22 cellular contexts compared by ENCODE assay signal in the genomic region with DNA sequence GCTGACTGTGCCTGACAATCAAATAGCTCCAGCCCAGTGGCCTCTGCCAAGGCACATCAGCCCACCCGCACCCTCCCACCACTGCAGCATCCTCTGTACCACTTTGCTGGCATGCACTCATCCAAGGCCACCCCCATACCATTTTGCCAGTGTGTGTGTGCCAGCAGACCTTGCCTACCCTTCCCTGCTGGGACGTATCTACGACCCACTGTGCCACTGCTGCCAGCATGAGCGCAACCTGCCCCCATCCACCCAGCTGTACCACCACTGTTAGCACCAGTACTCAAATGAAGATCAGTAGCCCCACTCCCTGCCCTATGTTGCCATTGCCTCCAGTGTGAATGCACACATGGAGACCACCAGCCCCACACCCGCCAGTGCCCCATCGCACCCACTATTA.
"Had no signal": no experiment of that assay in that cellular context is flagged by ENCODE, and none has a peak within 500 bp of the region (broad histone marks: within the 10 kb centered on the region; RNA-seq: fewer than 3 reads in every experiment).

No MANE protein-coding gene starts in this region.

- H3K9ac ChIP-seq: SK-N-SH had no signal

- FAIRE-seq: HTR-8/SVneo, RCC 7860 had no signal

- H3K27ac ChIP-seq: HL-60 had no signal

- DNase-seq: KBM-7, MV-4-11, NCI-H1048, NCI-H1105, NCI-H1417 treated with DMSO at 0.1 percent for 48 hours, NCI-H146, NCI-H1694 treated with DMSO at 0.1 percent for 48 hours, NCI-H1930, NCI-H2081, NCI-H2107, NCI-H226, NCI-H446, NCI-H510A, NCI-H524 treated with DMSO at 0.1 percent for 48 hours, NCI-H69, NCI-H774, RPMI8226, SHP77, SK-N-SH had no signal
